In genomic region chr3:25781145-25781757, GRCh38 we compare ENCODE assay signal across 9 cellular contexts. TPM values are rescaled to one million over a fixed set of nuclear protein-coding genes. Genes with fewer than 3 reads are reported as not detected.
DNase-seq lines count a peak whose midpoint lies in the region; ATAC-seq and TF ChIP-seq lines count a peak whose summit lies in the region.
"Had no signal": no experiment of that assay in that cellular context is flagged by ENCODE, and none has a peak within 500 bp of the region (broad histone marks: within the 10 kb centered on the region; RNA-seq: fewer than 3 reads in every experiment).

No MANE protein-coding gene starts in this region.

- intact Hi-C loops in HCT116 (cut with micrococcal nuclease) (no loop called here), activated B cell treated with CpG ODN at 0.5 μM for 24 hours (cut with micrococcal nuclease) (loop anchor here (1.0 to 10.0 kb wide), 3 partner anchors 9 to 1286 kb away; partner anchors contain the start of genes OXSM and THRB)

- TF ChIP-seq POLR2A in HCT116 (IDR thresholded peaks at IDR 0.05; ENCODE audit: borderline replicate concordance, extremely low read depth, insufficient read depth, insufficient read length), result no peak

- no peaks in the 10 kb centered on the region for H3K27me3 Mint-ChIP-seq in activated B cell treated with CpG ODN at 0.5 μM for 24 hours
- no peaks in the 10 kb centered on the region for H3K27me3 Mint-ChIP-seq in naive thymus-derived CD8-positive, alpha-beta T cell

- H3K36me3 ChIP-seq in ES-I3 (ENCODE audit: insufficient read depth, low read length), result peaks cover 9% of the 10 kb centered on the region
- peaks cover 9 to 19% of the 10 kb centered on the region in 2 experiments; a peak in 3 of 4 replicates for H3K36me3 ChIP-seq in HCT116 (ENCODE audit: control insufficient read depth in 1 of 2, insufficient read depth in 2 of 2, low read length in 2 of 2)

- H2AFZ ChIP-seq in HCT116 (ENCODE audit: low read depth, low read length, poor library complexity, severe bottlenecking), result no peak overlapping the region

- no peaks in the 10 kb centered on the region for H4K20me1 ChIP-seq in HCT116 (ENCODE audit: insufficient read depth)

- CTCF ChIA-PET in HCT116 (lab: Charles Lee), result no interaction called here
- CTCF ChIA-PET in activated B cell treated with CpG ODN at 0.5 μM for 24 hours (lab: Charles Lee), result interaction anchor here (0.7 to 1.1 kb wide), 2 partner anchors 74 to 133 kb away, joined by 3 to 4 read pairs; no protein-coding TSS in a partner anchor

- ATAC-seq in HCT116 (no peak), activated B cell treated with CpG ODN at 0.5 μM for 24 hours (ENCODE audit: low read depth) (no peak), HG03571 (IDR thresholded peaks at IDR 0.05; ENCODE audit: unreplicated experiment) (no peak)
- ATAC-seq in naive thymus-derived CD8-positive, alpha-beta T cell, result no peak

- H3K9ac ChIP-seq in ES-I3 (ENCODE audit: low read depth, low read length) (peak overlapping the region; percentile 91; the same call in 1 of the 2 replicates), HCT116 (ENCODE audit: low read length) (no peak overlapping the region)

- RAD21 ChIA-PET in HCT116 (lab: Charles Lee; ENCODE audit: low non-redundant PET in 1 of 2, low total read pairs in 2 of 2, uncharacterized antibody in 2 of 2, unreplicated experiment in 2 of 2), result no interaction called here

- no peaks in the 10 kb centered on the region for H3K9me2 ChIP-seq in HCT116 (ENCODE audit: insufficient read depth)

- peaks cover 8% of the 10 kb centered on the region for H3K4me1 ChIP-seq in ES-I3 (ENCODE audit: insufficient read depth, low read length)
- peaks cover 3 to 19% of the 10 kb centered on the region in 2 experiments; a peak in 2 of 4 replicates for H3K4me1 ChIP-seq in HCT116 (ENCODE audit: control insufficient read depth in 1 of 2, insufficient read depth in 2 of 2, low read length in 2 of 2)

- no peaks in the 10 kb centered on the region for H3K9me3 Mint-ChIP-seq in activated B cell treated with CpG ODN at 0.5 μM for 24 hours
- H3K9me3 Mint-ChIP-seq in naive thymus-derived CD8-positive, alpha-beta T cell, result no peaks in the 10 kb centered on the region

- no peak for TF ChIP-seq RAD21 in HCT116 (IDR thresholded peaks at IDR 0.05; ENCODE audit: low read depth)

- no peaks in the 10 kb centered on the region for H3K27me3 ChIP-seq in HCT116 (ENCODE audit: insufficient read depth, low read length)

- DNase-seq in HCT116 (ENCODE audit: low read depth, low spot score) (no peak), activated B cell treated with CpG ODN at 0.5 μM for 24 hours (no peak), NK-92 (lab: John Stamatoyannopoulos, UW; ENCODE audit: unreplicated experiment) (no peak), HT-29 (ENCODE audit: low spot score) (no peak)
- no peak for DNase-seq in naive thymus-derived CD8-positive, alpha-beta T cell
- DNase-seq: head of caudate nucleus, NCI-H446 treated with DMSO at 0.1 percent for 48 hours had no signal

- TF ChIP-seq CTCF in HCT116 (IDR thresholded peaks at IDR 0.05 in 2 of 3, conservative IDR thresholded peaks at IDR 0.05 in 1 of 3; ENCODE audit: borderline replicate concordance in 1 of 3, insufficient read depth in 1 of 3, low read depth in 2 of 3, low read length in 2 of 3) (no peak), activated B cell treated with CpG ODN at 0.5 μM for 24 hours (IDR thresholded peaks at IDR 0.05) (no peak)

- peak overlapping the region; percentile 86 for H3K4me3 Mint-ChIP-seq in activated B cell treated with CpG ODN at 0.5 μM for 24 hours
- peak overlapping the region; percentile 84 to 96 (median 94) for H3K4me3 Mint-ChIP-seq in naive thymus-derived CD8-positive, alpha-beta T cell

- peaks cover 58% of the 10 kb centered on the region for H3K4me1 Mint-ChIP-seq in activated B cell treated with CpG ODN at 0.5 μM for 24 hours
- peaks cover 18 to 54% (median 49%) of the 10 kb centered on the region in 4 donors for H3K4me1 Mint-ChIP-seq in naive thymus-derived CD8-positive, alpha-beta T cell

- POLR2A ChIA-PET in HCT116 (lab: Charles Lee) (no interaction called here), activated B cell treated with CpG ODN at 0.5 μM for 24 hours (lab: Charles Lee) (interaction anchor here (0.7 to 2.6 kb wide), 7 partner anchors 9 to 147 kb away, joined by 3 to 34 read pairs (median 5); partner anchors contain the start of gene OXSM)
- POLR2A ChIA-PET in naive thymus-derived CD8-positive, alpha-beta T cell (lab: Charles Lee), result interaction anchor here (1.4 kb wide), 1 partner anchor 9 kb away, joined by 5 read pairs; the partner anchor contains the start of gene OXSM

- peak overlapping the region; percentile 97 for H3K27ac Mint-ChIP-seq in activated B cell treated with CpG ODN at 0.5 μM for 24 hours
- H3K27ac Mint-ChIP-seq in naive thymus-derived CD8-positive, alpha-beta T cell, result peak overlapping the region in 7 of 10 donors; percentile 3 to 94 (median 82)

- H3K9me3 ChIP-seq in ES-I3 (ENCODE audit: control insufficient read depth, insufficient read depth, low read length) (no peaks in the 10 kb centered on the region; the same call in 1 of the 2 replicates), HCT116 (ENCODE audit: control insufficient read depth in 1 of 2, insufficient read depth in 1 of 2, low read depth in 1 of 2, low read length in 2 of 2) (no peaks in the 10 kb centered on the region)

- peak overlapping the region; percentile 77 for H3K4me2 ChIP-seq in HCT116 (ENCODE audit: low read length)

- no peak overlapping the region; a peak in 1 of 4 replicates for H3K4me3 ChIP-seq in HCT116 (replicated peaks in 1 of 2; ENCODE audit: low read depth in 1 of 2, low read length in 2 of 2)

- H3K79me2 ChIP-seq in HCT116 (ENCODE audit: insufficient read depth, low read length), result peaks cover 40% of the 10 kb centered on the region

- no TSS peak for BruUV-seq in HCT116 (replicated peaks; lab: Mats Ljungman, UMichigan)

- no peak overlapping the region for H3K27ac ChIP-seq in HCT116 (ENCODE audit: low read depth, low read length)

- peaks cover 39% of the 10 kb centered on the region for H3K36me3 Mint-ChIP-seq in activated B cell treated with CpG ODN at 0.5 μM for 24 hours (ENCODE audit: low read depth)
- H3K36me3 Mint-ChIP-seq in naive thymus-derived CD8-positive, alpha-beta T cell, result peaks cover 5 to 30% (median 19%) of the 10 kb centered on the region in 3 donors

TF ChIP-seq in HCT116, 20 proteins besides CTCF, POLR2A, EP300 and RAD21:
- TF ChIP-seq SRF (IDR thresholded peaks at IDR 0.05; ENCODE audit: low read depth), result no peak
- no peak for TF ChIP-seq CEBPB (IDR thresholded peaks at IDR 0.05; ENCODE audit: low read depth)
- TF ChIP-seq YY1 (IDR thresholded peaks at IDR 0.05; ENCODE audit: extremely low read depth, insufficient replicate concordance, low read depth, low read length), result no peak
- TF ChIP-seq EGR1 (IDR thresholded peaks at IDR 0.05; ENCODE audit: low read depth), result no peak
- TF ChIP-seq CBX3 (IDR thresholded peaks at IDR 0.05; ENCODE audit: low read depth), result no peak
- no peak for TF ChIP-seq SIN3A (IDR thresholded peaks at IDR 0.05; ENCODE audit: low read depth)
- no peak for TF ChIP-seq ATF3 (IDR thresholded peaks at IDR 0.05)
- TF ChIP-seq ZFX (IDR thresholded peaks at IDR 0.05), result no peak
- TF ChIP-seq POLR2AphosphoS5 (IDR thresholded peaks at IDR 0.05; ENCODE audit: low read depth, low read length), result no peak
- TF ChIP-seq, protein P1, sequence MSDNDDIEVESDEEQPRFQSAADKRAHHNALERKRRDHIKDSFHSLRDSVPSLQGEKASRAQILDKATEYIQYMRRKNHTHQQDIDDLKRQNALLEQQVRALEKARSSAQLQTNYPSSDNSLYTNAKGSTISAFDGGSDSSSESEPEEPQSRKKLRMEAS (IDR thresholded peaks at IDR 0.05), result no peak
- TF ChIP-seq ZBTB33 (IDR thresholded peaks at IDR 0.05; ENCODE audit: extremely low read depth, insufficient replicate concordance, low read length), result no peak
- no peak for TF ChIP-seq ZNF274 (IDR thresholded peaks at IDR 0.05; ENCODE audit: low read depth, low read length)
- no peak for TF ChIP-seq EZH2 (IDR thresholded peaks at IDR 0.05)
- no peak for TF ChIP-seq JUND (IDR thresholded peaks at IDR 0.05)
- no peak for TF ChIP-seq EZH2phosphoT487 (IDR thresholded peaks at IDR 0.05; ENCODE audit: borderline replicate concordance)

RNA-seq across cellular contexts. Expression of gene NGLY1, which starts 2.0 kb away (rescaled TPM):
- total RNA-seq in HCT116 (2021; ENCODE audit: unreplicated experiment) (29.4 TPM), activated B cell treated with CpG ODN at 0.5 μM for 24 hours (104 and 127 TPM in 2 replicates)
- polyA plus RNA-seq in HCT116 (2012), result 19.2 and 22.8 TPM in 2 replicates
- 10 to 100 TPM; 86.4 to 92.4 TPM for total RNA-seq in naive thymus-derived CD8-positive, alpha-beta T cell
- 10 to 100 TPM; 33.4 to 52.0 (median 33.9) TPM for polyA plus RNA-seq in naive thymus-derived CD8-positive, alpha-beta T cell
- total RNA-seq in HT-29 (2014; rRNA removed; shearing (Covaris generic)), result 10.4 and 17.8 TPM in 2 replicates

RNA-seq across cellular contexts. Expression of gene OXSM, which starts 8.6 kb away (rescaled TPM):
- 17.7 TPM for total RNA-seq in HCT116 (2021; ENCODE audit: unreplicated experiment)
- 17.9 and 25.9 TPM in 2 replicates for polyA plus RNA-seq in HCT116 (2012)
- 12.6 and 14.2 TPM in 2 replicates for total RNA-seq in activated B cell treated with CpG ODN at 0.5 μM for 24 hours
- total RNA-seq in naive thymus-derived CD8-positive, alpha-beta T cell, result 10 to 100 TPM; 12.3 to 13.6 TPM
- 10 to 100 TPM; 10.3 to 14.4 (median 11.4) TPM for polyA plus RNA-seq in naive thymus-derived CD8-positive, alpha-beta T cell
- total RNA-seq in HT-29 (2014; rRNA removed; shearing (Covaris generic)), result 7.7 and 17.1 TPM in 2 replicates
